ENCODE assay signal across 1 cellular context in the genomic region with DNA sequence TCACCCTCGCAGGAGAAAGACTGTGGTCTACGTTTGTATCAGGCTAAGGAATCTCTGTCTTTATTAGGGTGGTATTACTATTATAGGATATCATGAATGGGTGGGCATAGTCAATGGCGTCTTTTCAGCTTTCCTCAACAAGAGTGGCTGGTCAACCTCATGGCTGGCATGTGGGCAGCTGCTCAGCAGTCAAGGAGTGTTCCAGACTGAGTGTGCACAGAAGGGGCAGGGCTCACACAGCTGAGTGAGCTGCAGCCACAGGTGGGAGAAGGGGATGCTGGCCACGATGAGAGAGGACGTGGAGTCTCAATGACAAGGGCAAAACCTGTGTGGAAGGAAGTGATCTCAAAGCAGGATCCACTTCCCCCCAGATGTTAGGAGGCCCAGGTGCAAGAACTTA.
TF ChIP-seq lines count a peak whose summit lies in the region.

No MANE protein-coding gene starts in this region.

TF ChIP-seq in neural cell, 6 proteins besides CTCF, POLR2A, EP300 and RAD21 (continued from another document):
- no peak for TF ChIP-seq TAF1 (IDR thresholded peaks at IDR 0.05; ENCODE audit: low read depth)
- no peak for TF ChIP-seq EZH2 (IDR thresholded peaks at IDR 0.05; ENCODE audit: borderline replicate concordance, insufficient read depth, low read length, poor library complexity, severe bottlenecking)
- TF ChIP-seq MXI1 (conservative IDR thresholded peaks at IDR 0.05; ENCODE audit: poor library complexity, severe bottlenecking) = no peak
- no peak for TF ChIP-seq SMC3 (conservative IDR thresholded peaks at IDR 0.05; ENCODE audit: poor library complexity)
- TF ChIP-seq, protein P1, sequence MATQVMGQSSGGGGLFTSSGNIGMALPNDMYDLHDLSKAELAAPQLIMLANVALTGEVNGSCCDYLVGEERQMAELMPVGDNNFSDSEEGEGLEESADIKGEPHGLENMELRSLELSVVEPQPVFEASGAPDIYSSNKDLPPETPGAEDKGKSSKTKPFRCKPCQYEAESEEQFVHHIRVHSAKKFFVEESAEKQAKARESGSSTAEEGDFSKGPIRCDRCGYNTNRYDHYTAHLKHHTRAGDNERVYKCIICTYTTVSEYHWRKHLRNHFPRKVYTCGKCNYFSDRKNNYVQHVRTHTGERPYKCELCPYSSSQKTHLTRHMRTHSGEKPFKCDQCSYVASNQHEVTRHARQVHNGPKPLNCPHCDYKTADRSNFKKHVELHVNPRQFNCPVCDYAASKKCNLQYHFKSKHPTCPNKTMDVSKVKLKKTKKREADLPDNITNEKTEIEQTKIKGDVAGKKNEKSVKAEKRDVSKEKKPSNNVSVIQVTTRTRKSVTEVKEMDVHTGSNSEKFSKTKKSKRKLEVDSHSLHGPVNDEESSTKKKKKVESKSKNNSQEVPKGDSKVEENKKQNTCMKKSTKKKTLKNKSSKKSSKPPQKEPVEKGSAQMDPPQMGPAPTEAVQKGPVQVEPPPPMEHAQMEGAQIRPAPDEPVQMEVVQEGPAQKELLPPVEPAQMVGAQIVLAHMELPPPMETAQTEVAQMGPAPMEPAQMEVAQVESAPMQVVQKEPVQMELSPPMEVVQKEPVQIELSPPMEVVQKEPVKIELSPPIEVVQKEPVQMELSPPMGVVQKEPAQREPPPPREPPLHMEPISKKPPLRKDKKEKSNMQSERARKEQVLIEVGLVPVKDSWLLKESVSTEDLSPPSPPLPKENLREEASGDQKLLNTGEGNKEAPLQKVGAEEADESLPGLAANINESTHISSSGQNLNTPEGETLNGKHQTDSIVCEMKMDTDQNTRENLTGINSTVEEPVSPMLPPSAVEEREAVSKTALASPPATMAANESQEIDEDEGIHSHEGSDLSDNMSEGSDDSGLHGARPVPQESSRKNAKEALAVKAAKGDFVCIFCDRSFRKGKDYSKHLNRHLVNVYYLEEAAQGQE (IDR thresholded peaks at IDR 0.05; ENCODE audit: borderline replicate concordance) = no peak
